8 cellular contexts compared by ENCODE assay signal in genomic region chr2:96304606-96305005, GRCh38. TPM values are rescaled to one million over a fixed set of nuclear protein-coding genes. Genes with fewer than 3 reads are reported as not detected.
A peak's percentile ranks its signal among the peaks of the same experiment; 100 is the strongest.
DNase-seq lines count a peak whose midpoint lies in the region; ATAC-seq, FAIRE-seq and TF ChIP-seq lines count a peak whose summit lies in the region.

No MANE protein-coding gene starts in this region.

- FAIRE-seq in kidney (lab: Jason Lieb, UNC) = no peak

- DNase-seq in activated CD4-positive, alpha-beta T cell treated with anti-CD3 and anti-CD28 coated beads for 36 hours = no peak
- no peak for DNase-seq in activated CD4-positive, alpha-beta T cell treated with anti-CD3 and anti-CD28 coated beads, Interleukin-2, amount 50 U/mL, for 48 hours
- no peak for DNase-seq in activated naive CD4-positive, alpha-beta T cell treated with anti-CD3 and anti-CD28 coated beads, Interleukin-2, amount 50 U/mL, for 72 hours (ENCODE audit: low spot score in 2 of 2)
- DNase-seq in kidney (no peak), testis (no peak), HUDEP-2 (lab: John Stamatoyannopoulos, UW; ENCODE audit: unreplicated experiment in 76 of 76) (no peak), foreskin keratinocyte (no peak)
- no peak for DNase-seq in stimulated activated CD4-positive, alpha-beta T cell treated with anti-CD3 and anti-CD28 coated beads, Interleukin-4, amount 100 ng/mL, for 4 hours

- peak overlapping the region; percentile 100 for H3K4me3 Mint-ChIP-seq in activated CD4-positive, alpha-beta T cell treated with anti-CD3 and anti-CD28 coated beads for 36 hours

- intact Hi-C loops in activated CD4-positive, alpha-beta T cell treated with anti-CD3 and anti-CD28 coated beads for 36 hours (cut with DNase I, micrococcal nuclease) = loop anchor here (1.0 to 5.0 kb wide), 12 partner anchors 17 to 512 kb away; partner anchors contain the start of genes CIAO1 (in 2 of the 2), CNNM3 (in 1 of the 2), DUSP2 (in 1 of the 2) and KANSL3 (in 1 of the 2)
- intact Hi-C loops in kidney (cut with DNase I) (no loop called here), testis (cut with DNase I; ENCODE audit: low total_unique reads) (no loop called here)

- H3K4me1 ChIP-seq in kidney (ENCODE audit: control insufficient read depth in 1 of 2, insufficient read depth in 1 of 2, low read depth in 1 of 2, low read length in 2 of 2) (peaks cover 9 to 11% of the 10 kb centered on the region in 2 donors), testis (peaks cover 12% of the 10 kb centered on the region), foreskin keratinocyte (no peaks in the 10 kb centered on the region)

- H3K27ac ChIP-seq in kidney (ENCODE audit: low read depth in 2 of 2, low read length in 2 of 2) (no peak overlapping the region), testis (peak overlapping the region in 1 of 2 donors; percentile 85), foreskin keratinocyte (no peak overlapping the region)

- no peaks in the 10 kb centered on the region for H3K9me3 ChIP-seq in kidney (ENCODE audit: control insufficient read depth in 1 of 2, low read length in 2 of 2)
- no peaks in the 10 kb centered on the region for H3K9me3 ChIP-seq in testis

- H3K4me3 ChIP-seq in kidney (ENCODE audit: low read length in 2 of 2) = peak overlapping the region; percentile 91 to 94
- H3K4me3 ChIP-seq in testis = peak overlapping the region; percentile 58 to 75

- WGBS in testis, 2 donors = 36 to 56% methylated on average over 11 of the region's 11 CpGs

- peaks cover 46% of the 10 kb centered on the region for H3K4me1 Mint-ChIP-seq in activated CD4-positive, alpha-beta T cell treated with anti-CD3 and anti-CD28 coated beads for 36 hours

- no peaks in the 10 kb centered on the region for H3K9me3 Mint-ChIP-seq in activated CD4-positive, alpha-beta T cell treated with anti-CD3 and anti-CD28 coated beads for 36 hours (ENCODE audit: low read depth)
- no peaks in the 10 kb centered on the region for H3K9me3 Mint-ChIP-seq in activated naive CD4-positive, alpha-beta T cell treated with anti-CD3 and anti-CD28 coated beads, Interleukin-2, amount 50 U/mL, for 72 hours

- TF ChIP-seq CTCF in kidney (IDR thresholded peaks at IDR 0.05; ENCODE audit: borderline replicate concordance, extremely low read depth, insufficient read depth) (no peak), testis (IDR thresholded peaks at IDR 0.05) (no peak), foreskin keratinocyte (conservative IDR thresholded peaks at IDR 0.05) (no peak)

- no peaks in the 10 kb centered on the region for H3K27me3 Mint-ChIP-seq in activated CD4-positive, alpha-beta T cell treated with anti-CD3 and anti-CD28 coated beads for 36 hours

- CTCF ChIA-PET in activated CD4-positive, alpha-beta T cell treated with anti-CD3 and anti-CD28 coated beads for 36 hours (lab: Charles Lee) = interaction anchor here (0.6 to 1.2 kb wide), 5 partner anchors 17 to 253 kb away, joined by 3 to 7 read pairs (median 3); no protein-coding TSS in a partner anchor

- TF ChIP-seq POLR2A in testis (IDR thresholded peaks at IDR 0.05) = no peak

- peak overlapping the region; percentile 99 for H3K27ac Mint-ChIP-seq in activated CD4-positive, alpha-beta T cell treated with anti-CD3 and anti-CD28 coated beads for 36 hours
- peak overlapping the region; percentile 96 to 100 for H3K27ac Mint-ChIP-seq in activated naive CD4-positive, alpha-beta T cell treated with anti-CD3 and anti-CD28 coated beads, Interleukin-2, amount 50 U/mL, for 72 hours

- ATAC-seq in activated CD4-positive, alpha-beta T cell treated with anti-CD3 and anti-CD28 coated beads for 36 hours = no peak
- ATAC-seq in activated naive CD4-positive, alpha-beta T cell treated with anti-CD3 and anti-CD28 coated beads, Interleukin-2, amount 50 U/mL, for 72 hours = no peak
- ATAC-seq in foreskin keratinocyte = no peak

- H3K27me3 ChIP-seq in testis = no peaks in the 10 kb centered on the region
- no peaks in the 10 kb centered on the region for H3K27me3 ChIP-seq in foreskin keratinocyte

- H3K36me3 Mint-ChIP-seq in activated CD4-positive, alpha-beta T cell treated with anti-CD3 and anti-CD28 coated beads for 36 hours (ENCODE audit: low read depth) = peaks cover 41% of the 10 kb centered on the region
- peaks cover 47 to 49% of the 10 kb centered on the region in 2 donors for H3K36me3 Mint-ChIP-seq in activated naive CD4-positive, alpha-beta T cell treated with anti-CD3 and anti-CD28 coated beads, Interleukin-2, amount 50 U/mL, for 72 hours

- POLR2A ChIA-PET in activated CD4-positive, alpha-beta T cell treated with anti-CD3 and anti-CD28 coated beads for 36 hours (lab: Charles Lee) = interaction anchor here (0.5 to 1.6 kb wide), 2 partner anchors 17 to 23 kb away, joined by 3 to 7 read pairs; no protein-coding TSS in a partner anchor

- H3K9ac ChIP-seq in kidney (ENCODE audit: low read length in 2 of 2) = peak overlapping the region; percentile 9 to 87

- H3K36me3 ChIP-seq in kidney (ENCODE audit: control insufficient read depth in 1 of 2, insufficient read depth in 2 of 2, low read length in 2 of 2) (peaks cover 28 to 39% of the 10 kb centered on the region in 2 donors), testis (ENCODE audit: low read depth, missing control alignments) (no peaks in the 10 kb centered on the region)

RNA-seq across cellular contexts. Expression of gene SNRNP200, which starts 0.7 kb away (rescaled TPM):
- total RNA-seq in activated CD4-positive, alpha-beta T cell treated with anti-CD3 and anti-CD28 coated beads for 36 hours = 100 to 1,000 TPM; 176 to 198 TPM
- 100 to 1,000 TPM; 187 to 193 TPM for total RNA-seq in activated naive CD4-positive, alpha-beta T cell treated with anti-CD3 and anti-CD28 coated beads, Interleukin-2, amount 50 U/mL, for 72 hours
- total RNA-seq in kidney (118 TPM), testis (100 to 1,000 TPM; 165 to 202 TPM), foreskin keratinocyte (86.0 and 94.9 TPM in 2 replicates)
- polyA plus RNA-seq in kidney (ENCODE audit: insufficient read depth, low read depth, low replicate concordance) (46.7 TPM), testis (ENCODE audit: insufficient read depth, low read depth, low replicate concordance) (181 TPM), foreskin keratinocyte (73.5 and 80.9 TPM in 2 replicates)

RNA-seq across cellular contexts. Expression of gene ITPRIPL1, which starts 20.5 kb away (rescaled TPM):
- total RNA-seq in activated CD4-positive, alpha-beta T cell treated with anti-CD3 and anti-CD28 coated beads for 36 hours = 10 to 100 TPM; 24.8 to 28.4 TPM
- 10 to 100 TPM; 15.5 to 28.2 TPM for total RNA-seq in activated naive CD4-positive, alpha-beta T cell treated with anti-CD3 and anti-CD28 coated beads, Interleukin-2, amount 50 U/mL, for 72 hours
- total RNA-seq in kidney = 1.2 TPM
- 0.73 TPM for polyA plus RNA-seq in kidney (ENCODE audit: insufficient read depth, low read depth, low replicate concordance)
- total RNA-seq in testis = 10 to 100 TPM; 14.0 to 32.0 TPM
- polyA plus RNA-seq in testis (ENCODE audit: insufficient read depth, low read depth, low replicate concordance) = 57.9 TPM
- 7.2 and 7.7 TPM in 2 replicates for total RNA-seq in foreskin keratinocyte
- 3.2 and 3.5 TPM in 2 replicates for polyA plus RNA-seq in foreskin keratinocyte

RNA-seq across cellular contexts. Expression of gene NCAPH, which starts 31.0 kb away (rescaled TPM):
- total RNA-seq in activated CD4-positive, alpha-beta T cell treated with anti-CD3 and anti-CD28 coated beads for 36 hours = 10 to 100 TPM; 77.7 to 83.2 TPM
- 10 to 100 TPM; 79.1 to 88.6 TPM for total RNA-seq in activated naive CD4-positive, alpha-beta T cell treated with anti-CD3 and anti-CD28 coated beads, Interleukin-2, amount 50 U/mL, for 72 hours
- total RNA-seq in kidney (0.72 TPM), testis (10 to 100 TPM; 29.6 to 41.7 TPM), foreskin keratinocyte (32.7 and 44.7 TPM in 2 replicates)
- polyA plus RNA-seq in kidney (ENCODE audit: insufficient read depth, low read depth, low replicate concordance) (0.17 TPM), testis (ENCODE audit: insufficient read depth, low read depth, low replicate concordance) (81.3 TPM), foreskin keratinocyte (30.8 and 41.6 TPM in 2 replicates)

RNA-seq across cellular contexts. Expression of gene CIAO1, which starts 38.6 kb away (rescaled TPM):
- 10 to 100 TPM; 72.1 to 77.6 TPM for total RNA-seq in activated CD4-positive, alpha-beta T cell treated with anti-CD3 and anti-CD28 coated beads for 36 hours
- total RNA-seq in activated naive CD4-positive, alpha-beta T cell treated with anti-CD3 and anti-CD28 coated beads, Interleukin-2, amount 50 U/mL, for 72 hours = 10 to 100 TPM; 71.5 to 82.9 TPM
- total RNA-seq in kidney (63.0 TPM), testis (100 to 1,000 TPM; 154 to 164 TPM), foreskin keratinocyte (59.5 and 63.9 TPM in 2 replicates)
- polyA plus RNA-seq in kidney (ENCODE audit: insufficient read depth, low read depth, low replicate concordance) (48.2 TPM), testis (ENCODE audit: insufficient read depth, low read depth, low replicate concordance) (56.8 TPM), foreskin keratinocyte (41.7 and 43.3 TPM in 2 replicates)

RNA-seq across cellular contexts. Expression of gene TMEM127, which starts 38.8 kb away (rescaled TPM):
- total RNA-seq in activated CD4-positive, alpha-beta T cell treated with anti-CD3 and anti-CD28 coated beads for 36 hours = 10 to 100 TPM; 16.6 to 17.9 TPM
- total RNA-seq in activated naive CD4-positive, alpha-beta T cell treated with anti-CD3 and anti-CD28 coated beads, Interleukin-2, amount 50 U/mL, for 72 hours = 10 to 100 TPM; 16.5 to 17.6 TPM
- 72.3 TPM for total RNA-seq in kidney
- polyA plus RNA-seq in kidney (ENCODE audit: insufficient read depth, low read depth, low replicate concordance) = 37.4 TPM
- 10 to 100 TPM; 25.0 to 32.1 TPM for total RNA-seq in testis
- 29.2 TPM for polyA plus RNA-seq in testis (ENCODE audit: insufficient read depth, low read depth, low replicate concordance)
- 24.7 and 26.1 TPM in 2 replicates for total RNA-seq in foreskin keratinocyte
- polyA plus RNA-seq in foreskin keratinocyte = 17.3 and 19.7 TPM in 2 replicates

Comparison
In these comparisons a context has a peak if more than half of its experiments do, and no peak if none do; other contexts are left out.
1. RNA of gene NCAPH, which starts 31.0 kb away (total RNA-seq): 79.1 to 88.6 TPM in activated naive CD4-positive, alpha-beta T cell treated with anti-CD3 and anti-CD28 coated beads, Interleukin-2, amount 50 U/mL, for 72 hours, 77.7 to 83.2 TPM in activated CD4-positive, alpha-beta T cell treated with anti-CD3 and anti-CD28 coated beads for 36 hours, 32.7 to 44.7 TPM in foreskin keratinocyte and 29.6 to 41.7 TPM in testis; 0.72 TPM in kidney (single experiment); every median in the first group is over 10 times any median in the second.
2. intact Hi-C loops: an anchor here in activated CD4-positive, alpha-beta T cell treated with anti-CD3 and anti-CD28 coated beads for 36 hours (1.0 to 5.0 kb wide); none called in kidney and testis.